Comparison of ENCODE assay signal across 35 cellular contexts in the genomic region with DNA sequence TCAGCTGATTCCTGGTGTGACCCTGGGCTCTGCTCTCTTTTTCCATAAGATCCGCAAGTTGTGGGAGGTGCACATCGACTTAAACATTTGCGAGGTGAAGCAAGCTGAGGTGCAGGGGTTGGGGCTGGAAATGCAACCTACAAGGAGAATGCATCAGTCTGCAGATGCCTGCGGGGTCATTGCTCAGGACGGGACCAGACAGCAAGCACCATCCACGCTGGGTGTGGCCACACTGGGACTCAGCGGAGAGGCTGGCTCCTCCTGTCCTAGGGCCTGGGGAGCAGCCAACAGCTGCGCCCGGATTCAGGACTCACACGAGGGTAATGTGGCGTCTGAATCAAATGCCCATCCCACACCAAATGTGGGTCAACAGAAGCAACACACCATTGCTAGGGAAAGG.
"Had no signal": no experiment of that assay in that cellular context is flagged by ENCODE, and none has a peak within 500 bp of the region (broad histone marks: within the 10 kb centered on the region; RNA-seq: fewer than 3 reads in every experiment).

No MANE protein-coding gene starts in this region.

- DNase-seq: activated CD4-positive, alpha-beta memory T cell treated with anti-CD3 and anti-CD28 coated beads for 36 hours; activated CD4-positive, alpha-beta T cell treated with anti-CD3 and anti-CD28 coated beads for 36 hours; activated CD4-positive, alpha-beta T cell treated with anti-CD3 and anti-CD28 coated beads, Interleukin-2, amount 10 ng/mL, durations not matched to agents 7 days and 5 days; activated effector memory CD4-positive, alpha-beta T cell treated with anti-CD3 and anti-CD28 coated beads, Interleukin-2, amount 50 U/mL, for 16 hours; activated naive CD4-positive, alpha-beta T cell; activated naive CD4-positive, alpha-beta T cell treated with anti-CD3 and anti-CD28 coated beads, Interleukin-2, amount 50 U/mL, for 16 hours; activated naive CD8-positive, alpha-beta T cell treated with anti-CD3 and anti-CD28 coated beads for 36 hours; activated T-cell treated with anti-CD3 and anti-CD28 coated beads, Interleukin-2, amount 50 U/mL, for 1 hour; activated T-cell treated with anti-CD3 and anti-CD28 coated beads, Interleukin-2, amount 50 U/mL, for 72 hours; amniotic stem cell; MM.1S; MV-4-11; NCI-H1092; NCI-H1436 treated with DMSO at 0.1 percent for 48 hours; NCI-H187; NCI-H2029 treated with DMSO at 0.1 percent for 48 hours; NCI-H2107; NCI-H2171; NCI-H510A; NCI-H526; NCI-H748 treated with DMSO at 0.1 percent for 48 hours; NK-92 treated with Interleukin-12 subunit alpha and Interleukin-12 subunit beta, amount 100 ng/mL, for 24 hours; PC-3; Peyer's patch; RPMI8226; SHP77; SJCRH30 had no signal

- H3K27me3 ChIP-seq: ascending aorta, cardiac muscle cell, Peyer's patch, SJCRH30 had no signal

- ATAC-seq: PC-3 had no signal

- H3K9me3 Mint-ChIP-seq: activated CD4-positive, alpha-beta memory T cell treated with anti-CD3 and anti-CD28 coated beads for 36 hours; activated naive CD8-positive, alpha-beta T cell treated with anti-CD3 and anti-CD28 coated beads for 36 hours; activated T-cell treated with anti-CD3 and anti-CD28 coated beads, Interleukin-2, amount 50 U/mL, for 72 hours; activated T-helper 17 cell treated with anti-CD3 and anti-CD28 coated beads, Interleukin-2, amount 50 U/mL, for 72 hours; T-helper 1 cell treated with Interleukin-12 subunit alpha and Interleukin-12 subunit beta and Interleukin-4 antibody, amounts not matched to agents 30 μg/mL and 1 μg/mL, for 36 hours; T-helper 2 cell treated with Interferon-gamma antibody and Interleukin-4, amounts not matched to agents 5 μg/mL and 100 μg/mL, for 36 hours had no signal

- H3K9me3 ChIP-seq: ascending aorta, Peyer's patch, SJCRH30 had no signal

- H3K4me3 Mint-ChIP-seq: activated CD4-positive, alpha-beta memory T cell treated with anti-CD3 and anti-CD28 coated beads for 36 hours; activated CD4-positive, alpha-beta T cell treated with anti-CD3 and anti-CD28 coated beads for 36 hours; activated CD4-positive, alpha-beta T cell treated with anti-CD3 and anti-CD28 coated beads, Interleukin-2, amount 10 ng/mL, durations not matched to agents 7 days and 5 days; activated naive CD8-positive, alpha-beta T cell treated with anti-CD3 and anti-CD28 coated beads for 36 hours; activated T-cell treated with anti-CD3 and anti-CD28 coated beads, Interleukin-2, amount 50 U/mL, for 72 hours; activated T-helper 17 cell treated with anti-CD3 and anti-CD28 coated beads, Interleukin-2, amount 50 U/mL, for 72 hours; T-helper 1 cell treated with Interleukin-12 subunit alpha and Interleukin-12 subunit beta and Interleukin-4 antibody, amounts not matched to agents 30 μg/mL and 1 μg/mL, for 36 hours; T-helper 2 cell treated with Interferon-gamma antibody and Interleukin-4, amounts not matched to agents 5 μg/mL and 100 μg/mL, for 36 hours had no signal

- FAIRE-seq: TTC549 had no signal

- H3K4me3 ChIP-seq: ascending aorta, cardiac muscle cell, Peyer's patch, SJCRH30, SK-N-MC had no signal

- H3K27ac ChIP-seq: ascending aorta, cardiac muscle cell, KMS-11, Peyer's patch, SJCRH30, SK-N-MC had no signal

- H3K27me3 Mint-ChIP-seq: activated CD4-positive, alpha-beta memory T cell treated with anti-CD3 and anti-CD28 coated beads for 36 hours; activated CD4-positive, alpha-beta T cell treated with anti-CD3 and anti-CD28 coated beads for 36 hours; activated CD4-positive, alpha-beta T cell treated with anti-CD3 and anti-CD28 coated beads, Interleukin-2, amount 10 ng/mL, durations not matched to agents 7 days and 5 days; activated naive CD8-positive, alpha-beta T cell treated with anti-CD3 and anti-CD28 coated beads for 36 hours; activated T-helper 17 cell treated with anti-CD3 and anti-CD28 coated beads, Interleukin-2, amount 50 U/mL, for 72 hours had no signal

- H3K4me1 Mint-ChIP-seq: activated CD4-positive, alpha-beta T cell treated with anti-CD3 and anti-CD28 coated beads for 36 hours; activated CD4-positive, alpha-beta T cell treated with anti-CD3 and anti-CD28 coated beads, Interleukin-2, amount 10 ng/mL, durations not matched to agents 7 days and 5 days; activated naive CD8-positive, alpha-beta T cell treated with anti-CD3 and anti-CD28 coated beads for 36 hours had no signal

- H3K36me3 Mint-ChIP-seq: activated CD4-positive, alpha-beta memory T cell treated with anti-CD3 and anti-CD28 coated beads for 36 hours; activated naive CD8-positive, alpha-beta T cell treated with anti-CD3 and anti-CD28 coated beads for 36 hours had no signal

- H3K9ac ChIP-seq: KMS-11 had no signal

- H3K27ac Mint-ChIP-seq: activated CD4-positive, alpha-beta memory T cell treated with anti-CD3 and anti-CD28 coated beads for 36 hours; activated CD4-positive, alpha-beta T cell treated with anti-CD3 and anti-CD28 coated beads for 36 hours; activated CD4-positive, alpha-beta T cell treated with anti-CD3 and anti-CD28 coated beads, Interleukin-2, amount 10 ng/mL, durations not matched to agents 7 days and 5 days; activated naive CD8-positive, alpha-beta T cell treated with anti-CD3 and anti-CD28 coated beads for 36 hours; activated T-cell treated with anti-CD3 and anti-CD28 coated beads, Interleukin-2, amount 50 U/mL, for 72 hours; activated T-helper 17 cell treated with anti-CD3 and anti-CD28 coated beads, Interleukin-2, amount 50 U/mL, for 72 hours; T-helper 1 cell treated with Interleukin-12 subunit alpha and Interleukin-12 subunit beta and Interleukin-4 antibody, amounts not matched to agents 30 μg/mL and 1 μg/mL, for 36 hours; T-helper 2 cell treated with Interferon-gamma antibody and Interleukin-4, amounts not matched to agents 5 μg/mL and 100 μg/mL, for 36 hours had no signal

- H3K4me1 ChIP-seq: ascending aorta, Peyer's patch, SJCRH30 had no signal

- H3K4me2 ChIP-seq: KMS-11 had no signal

- H3K36me3 ChIP-seq: ascending aorta, cardiac muscle cell, Peyer's patch, SJCRH30 had no signal
